ENCODE assay signal across 25 cellular contexts in genomic region chr7:65927489-65928448, GRCh38. TPM values are rescaled to one million over a fixed set of nuclear protein-coding genes. Genes with fewer than 3 reads are reported as not detected.
A peak's percentile ranks its signal among the peaks of the same experiment; 100 is the strongest.
DNase-seq lines count a peak whose midpoint lies in the region; ATAC-seq and TF ChIP-seq lines count a peak whose summit lies in the region.
"Had no signal": no experiment of that assay in that cellular context is flagged by ENCODE, and none has a peak within 500 bp of the region (broad histone marks: within the 10 kb centered on the region; RNA-seq: fewer than 3 reads in every experiment).

No MANE protein-coding gene starts in this region.

- H3K27me3 ChIP-seq in cardiac muscle cell, result no peaks in the 10 kb centered on the region
- H3K27me3 ChIP-seq in upper lobe of right lung, result no peaks in the 10 kb centered on the region
- H3K27me3 ChIP-seq: SJSA1, upper lobe of left lung had no signal

- TF ChIP-seq CTCF in cardiac muscle cell (IDR thresholded peaks at IDR 0.05; ENCODE audit: low read depth, low read length) (no peak), upper lobe of right lung (IDR thresholded peaks at IDR 0.05) (no peak)

- peak overlapping the region; percentile 13 for H3K27ac ChIP-seq in cardiac muscle cell
- no peak overlapping the region for H3K27ac ChIP-seq in upper lobe of right lung
- H3K27ac ChIP-seq: A549, PC-9, SJSA1, upper lobe of left lung had no signal

- H3K9me3 ChIP-seq in cardiac muscle cell (ENCODE audit: low read depth) (no peaks in the 10 kb centered on the region), upper lobe of right lung (no peaks in the 10 kb centered on the region), T-helper 17 cell (ENCODE audit: control insufficient read depth, low read length, poor library complexity, severe bottlenecking) (no peaks in the 10 kb centered on the region)
- H3K9me3 ChIP-seq: A549, SJSA1, upper lobe of left lung had no signal

- ATAC-seq in Right ventricle myocardium superior (ENCODE audit: poor library complexity), result no peak
- ATAC-seq in left colon, result peak; percentile 89
- peak; percentile 60 for ATAC-seq in upper lobe of right lung
- ATAC-seq in HG02852 (IDR thresholded peaks at IDR 0.05; ENCODE audit: unreplicated experiment), result no peak
- no peak for ATAC-seq in T-helper 17 cell
- ATAC-seq: naive thymus-derived CD8-positive, alpha-beta T cell; stimulated activated naive CD8-positive, alpha-beta T cell treated with anti-CD3 and anti-CD28 coated beads, Interleukin-15, amount 100 ng/mL, for 72 hours had no signal

- no peaks in the 10 kb centered on the region for H3K36me3 Mint-ChIP-seq in T-helper 17 cell (ENCODE audit: low read depth)

- H3K4me3 ChIP-seq in cardiac muscle cell (no peak overlapping the region), upper lobe of right lung (no peak overlapping the region)
- H3K4me3 ChIP-seq: A549, PC-9, SJSA1, upper lobe of left lung had no signal

- H3K4me1 Mint-ChIP-seq in T-helper 17 cell, result peaks cover 27% of the 10 kb centered on the region
- H3K4me1 Mint-ChIP-seq: CD14-positive monocyte, endodermal cell had no signal

- H3K4me1 ChIP-seq in cardiac muscle cell (ENCODE audit: low read depth) (no peaks in the 10 kb centered on the region), upper lobe of right lung (peaks cover 6% of the 10 kb centered on the region)
- H3K4me1 ChIP-seq: A549 had no signal

- H3K27ac Mint-ChIP-seq in T-helper 17 cell, result no peak overlapping the region
- H3K27ac Mint-ChIP-seq: activated naive CD8-positive, alpha-beta T cell; activated T-helper 1 cell treated with anti-CD3 and anti-CD28 coated beads, Interleukin-12 subunit alpha, Interleukin-12 subunit beta, Interleukin-2, Interleukin-4 antibody, amounts not matched to agents 30 ng/mL and 10 ng/mL and 1 ng/mL, durations not matched to agents 14 hours and 24 hours and 36 hours; endodermal cell; T-helper 2 cell treated with Interferon-gamma antibody and Interleukin-4, amounts not matched to agents 5 μg/mL and 100 μg/mL, for 36 hours had no signal

- intact Hi-C loops in Right ventricle myocardium superior (cut with DNase I) (no loop called here), left colon (cut with DNase I, micrococcal nuclease) (no loop called here), upper lobe of right lung (cut with DNase I) (no loop called here)

- no peaks in the 10 kb centered on the region for H3K27me3 Mint-ChIP-seq in T-helper 17 cell
- H3K27me3 Mint-ChIP-seq: activated naive CD8-positive, alpha-beta T cell; naive thymus-derived CD8-positive, alpha-beta T cell; stimulated activated naive CD8-positive, alpha-beta T cell treated with anti-CD3 and anti-CD28 coated beads, Interleukin-15, amount 100 ng/mL, for 72 hours had no signal

- H3K36me3 ChIP-seq in cardiac muscle cell, result no peaks in the 10 kb centered on the region
- no peaks in the 10 kb centered on the region for H3K36me3 ChIP-seq in upper lobe of right lung
- H3K36me3 ChIP-seq: upper lobe of left lung had no signal

- H3K4me3 Mint-ChIP-seq in T-helper 17 cell, result no peak overlapping the region
- H3K4me3 Mint-ChIP-seq: activated naive CD8-positive, alpha-beta T cell; activated T-helper 1 cell treated with anti-CD3 and anti-CD28 coated beads, Interleukin-12 subunit alpha, Interleukin-12 subunit beta, Interleukin-2, Interleukin-4 antibody, amounts not matched to agents 30 ng/mL and 10 ng/mL and 1 ng/mL, durations not matched to agents 14 hours and 24 hours and 36 hours; CD14-positive monocyte; endodermal cell; naive thymus-derived CD8-positive, alpha-beta T cell; stimulated activated naive CD8-positive, alpha-beta T cell treated with anti-CD3 and anti-CD28 coated beads, Interleukin-15, amount 100 ng/mL, for 72 hours; T-helper 2 cell treated with Interferon-gamma antibody and Interleukin-4, amounts not matched to agents 5 μg/mL and 100 μg/mL, for 36 hours had no signal

- DNase-seq in cardiac muscle cell (ENCODE audit: low read depth in 1 of 2, low spot score in 1 of 2) (peak; percentile 25 to 50), Right ventricle myocardium superior (no peak), SK-MEL-5 (ENCODE audit: low read depth, low spot score) (peak; percentile 28), left colon (peak; percentile 11 to 42), upper lobe of right lung (no peak), T-helper 17 cell (no peak)
- DNase-seq in activated CD4-positive, alpha-beta T cell treated with anti-CD3 and anti-CD28 coated beads, Interleukin-2, amount 50 U/mL, for 48 hours, result no peak
- DNase-seq: activated CD4-positive, alpha-beta T cell treated with anti-CD3 and anti-CD28 coated beads for 1 hour; DND-41; endodermal cell; naive thymus-derived CD8-positive, alpha-beta T cell; NCI-H1436; NCI-H2171; NCI-H748 treated with DMSO at 0.1 percent for 48 hours; PC-9; posterior cingulate gyrus; stimulated activated naive CD8-positive, alpha-beta T cell treated with anti-CD3 and anti-CD28 coated beads, Interleukin-15, amount 100 ng/mL, for 72 hours; upper lobe of left lung had no signal

- in situ Hi-C loops in SK-MEL-5 (cut with HindIII; ENCODE audit: low pct_unique_long_range_greater_than_20kb, low sequenced_read_pairs), result no loop called here

RNA-seq across cellular contexts. Expression of gene GUSB, which starts 54.2 kb away (rescaled TPM):
- total RNA-seq in cardiac muscle cell (27.7 and 33.8 TPM in 2 replicates), Right ventricle myocardium superior (16.1 TPM), left colon (10 to 100 TPM; 69.2 to 99.5 TPM), upper lobe of right lung (75.1 TPM), T-helper 17 cell (10 to 100 TPM; 31.4 to 48.2 TPM)
- 54.6 and 60.0 TPM in 2 replicates for polyA plus RNA-seq in cardiac muscle cell
- 57.7 and 68.7 TPM in 2 replicates for total RNA-seq in SK-MEL-5 (2014; rRNA removed; shearing (Covaris generic))
- 225 and 230 TPM in 2 replicates for polyA plus RNA-seq in SK-MEL-5 (2015; cell fraction: cytosol; rRNA removed)
- 216 and 307 TPM in 2 replicates for polyA plus RNA-seq in SK-MEL-5 (2015; cell fraction: nucleus; rRNA removed)

RNA-seq across cellular contexts. Expression of gene VKORC1L1, which starts 54.9 kb away (rescaled TPM):
- total RNA-seq in cardiac muscle cell (7.3 and 8.6 TPM in 2 replicates), Right ventricle myocardium superior (17.6 TPM), left colon (10 to 100 TPM; 25.2 to 26.4 TPM), upper lobe of right lung (45.2 TPM), T-helper 17 cell (1 to 10 TPM; 5.5 to 7.1 TPM)
- polyA plus RNA-seq in cardiac muscle cell, result 12.8 and 14.6 TPM in 2 replicates
- 16.6 and 19.4 TPM in 2 replicates for total RNA-seq in SK-MEL-5 (2014; rRNA removed; shearing (Covaris generic))
- polyA plus RNA-seq in SK-MEL-5 (2015; cell fraction: cytosol; rRNA removed), result 29.6 and 36.1 TPM in 2 replicates
- polyA plus RNA-seq in SK-MEL-5 (2015; cell fraction: nucleus; rRNA removed), result 11.5 and 11.6 TPM in 2 replicates

Comparison
In these comparisons a context has a peak if more than half of its experiments do, and no peak if none do; other contexts are left out.
1. DNase-seq: peak in cardiac muscle cell (2 of 2), SK-MEL-5 (single experiment) and left colon (2 of 2); none in Right ventricle myocardium superior (single experiment), upper lobe of right lung (single experiment), T-helper 17 cell (0 of 3) and activated CD4-positive, alpha-beta T cell treated with anti-CD3 and anti-CD28 coated beads, Interleukin-2, amount 50 U/mL, for 48 hours (0 of 2).
2. ATAC-seq: peak in left colon (single experiment) and upper lobe of right lung (single experiment); none in Right ventricle myocardium superior (single experiment), HG02852 (single experiment) and T-helper 17 cell (single experiment).